Comparison of ENCODE assay signal across 14 cellular contexts in genomic region chr18:70058916-70059315, GRCh38.
DNase-seq lines count a peak whose midpoint lies in the region; ATAC-seq lines count a peak whose summit lies in the region.
"Had no signal": no experiment of that assay in that cellular context is flagged by ENCODE, and none has a peak within 500 bp of the region (broad histone marks: within the 10 kb centered on the region; RNA-seq: fewer than 3 reads in every experiment).

No MANE protein-coding gene starts in this region.

- H3K9me3 Mint-ChIP-seq in stimulated activated memory B cell treated with anti-CD40 and anti-IgM and Interleukin-4, amounts not matched to agents 10 μg/mL and 1 μg/mL and 100 μg/mL, for 72 hours: no peaks in the 10 kb centered on the region
- H3K9me3 Mint-ChIP-seq: nephron progenitor cell had no signal

- no peaks in the 10 kb centered on the region for H3K27me3 Mint-ChIP-seq in stimulated activated memory B cell treated with anti-CD40 and anti-IgM and Interleukin-4, amounts not matched to agents 10 μg/mL and 1 μg/mL and 100 μg/mL, for 72 hours

- DNase-seq in mesenteric fat pad (ENCODE audit: low spot score) (no peak), NCI-H2029 (lab: John Stamatoyannopoulos, UW) (no peak)
- no peak for DNase-seq in stimulated activated naive CD4-positive, alpha-beta T cell treated with Interleukin-2 at 50 U/mL for 16 hours (lab: John Stamatoyannopoulos, UW)
- DNase-seq: dorsolateral prefrontal cortex, foreskin keratinocyte, left cardiac atrium, NCI-H2081 treated with DMSO at 0.1 percent for 48 hours, nephron progenitor cell, uterus had no signal

- H3K27ac Mint-ChIP-seq in stimulated activated memory B cell treated with anti-CD40 and anti-IgM and Interleukin-4, amounts not matched to agents 10 μg/mL and 1 μg/mL and 100 μg/mL, for 72 hours: no peak overlapping the region
- H3K27ac Mint-ChIP-seq: nephron progenitor cell had no signal

- peaks cover 7% of the 10 kb centered on the region for H3K4me1 Mint-ChIP-seq in stimulated activated memory B cell treated with anti-CD40 and anti-IgM and Interleukin-4, amounts not matched to agents 10 μg/mL and 1 μg/mL and 100 μg/mL, for 72 hours
- H3K4me1 Mint-ChIP-seq: nephron progenitor cell had no signal

- H3K4me3 Mint-ChIP-seq in stimulated activated memory B cell treated with anti-CD40 and anti-IgM and Interleukin-4, amounts not matched to agents 10 μg/mL and 1 μg/mL and 100 μg/mL, for 72 hours: no peak overlapping the region
- H3K4me3 Mint-ChIP-seq: nephron progenitor cell had no signal

- peaks cover 60% of the 10 kb centered on the region for H3K36me3 Mint-ChIP-seq in stimulated activated memory B cell treated with anti-CD40 and anti-IgM and Interleukin-4, amounts not matched to agents 10 μg/mL and 1 μg/mL and 100 μg/mL, for 72 hours

- ATAC-seq in GM19023 (IDR thresholded peaks at IDR 0.05; ENCODE audit: unreplicated experiment): peak; percentile 99
- peak; percentile 92 for ATAC-seq in GM21576 (IDR thresholded peaks at IDR 0.05; ENCODE audit: unreplicated experiment)
- ATAC-seq in HG03066 (IDR thresholded peaks at IDR 0.05; ENCODE audit: low read depth, unreplicated experiment): peak; percentile 95
- peak; percentile 78 for ATAC-seq in stimulated activated memory B cell treated with anti-CD40 and anti-IgM and Interleukin-4, amounts not matched to agents 10 μg/mL and 1 μg/mL and 100 μg/mL, for 72 hours
- ATAC-seq: foreskin keratinocyte, HepG2, left cardiac atrium had no signal
